ENCODE assay signal across 18 cellular contexts in genomic region chr15:51780636-51781035, GRCh38. TPM values are rescaled to one million over a fixed set of nuclear protein-coding genes. Genes with fewer than 3 reads are reported as not detected.
DNase-seq lines count a peak whose midpoint lies in the region; ATAC-seq and TF ChIP-seq lines count a peak whose summit lies in the region.
"Had no signal": no experiment of that assay in that cellular context is flagged by ENCODE, and none has a peak within 500 bp of the region (broad histone marks: within the 10 kb centered on the region; RNA-seq: fewer than 3 reads in every experiment).

No MANE protein-coding gene starts in this region.

- H3K4me2 ChIP-seq in PC-3 (ENCODE audit: low read length) = no peak overlapping the region

- peak; percentile 46 for DNase-seq in ELR (ENCODE audit: low read depth)
- DNase-seq in PC-3 = peak; percentile 65
- peak; percentile 28 to 36 for DNase-seq in cardiac fibroblast (ENCODE audit: low read depth in 2 of 2)
- DNase-seq in fibroblast of villous mesenchyme (ENCODE audit: low read depth) = peak; percentile 18
- no peak for DNase-seq in stimulated activated CD4-positive, alpha-beta T cell treated with anti-CD3 and anti-CD28 coated beads, Interleukin-4, amount 100 ng/mL, for 24 hours
- DNase-seq in NCI-H446 (lab: John Stamatoyannopoulos, UW) = no peak
- DNase-seq: C1 segment of cervical spinal cord, HCEC 1CT, MV-4-11, NCI-H1436, NCI-H2029, NCI-H2171, NCI-H510A treated with DMSO at 0.1 percent for 48 hours, NCI-H82, Right ventricle myocardium superior had no signal

- CTCF ChIA-PET in PC-3 (lab: Charles Lee) = interaction anchor here (0.7 kb wide), 1 partner anchor 32 kb away, joined by 3 read pairs; no protein-coding TSS in a partner anchor

- H3K9me3 ChIP-seq in PC-3 (ENCODE audit: low read length) = no peaks in the 10 kb centered on the region

- no peak overlapping the region for H2AFZ ChIP-seq in PC-3 (ENCODE audit: low read length)

- TF ChIP-seq CTCF in PC-3 (conservative IDR thresholded peaks at IDR 0.05; ENCODE audit: low read depth, low read length) (no peak), cardiac fibroblast (IDR thresholded peaks at IDR 0.05; ENCODE audit: low read depth, low read length) (no peak), fibroblast of villous mesenchyme (IDR thresholded peaks at IDR 0.05; ENCODE audit: insufficient read depth, low read depth, low read length) (no peak)

- intact Hi-C loops in PC-3 (cut with micrococcal nuclease) = loop anchor here (5.0 kb wide), 1 partner anchor 127 kb away; no protein-coding TSS in a partner anchor

- no peaks in the 10 kb centered on the region for H3K9me2 ChIP-seq in PC-3 (replicated peaks; ENCODE audit: low read length)

- H3K27me3 ChIP-seq in PC-3 (ENCODE audit: low read length) = no peaks in the 10 kb centered on the region

- peaks cover 12% of the 10 kb centered on the region for H3K4me1 ChIP-seq in PC-3 (ENCODE audit: insufficient read depth, low read length)

- no peaks in the 10 kb centered on the region for H3K36me3 ChIP-seq in PC-3 (ENCODE audit: low read depth, low read length)

- H3K4me3 ChIP-seq in PC-3 (ENCODE audit: low read length) (no peak overlapping the region), cardiac fibroblast (replicated peaks in 1 of 2; ENCODE audit: low read depth in 2 of 2, low read length in 2 of 2) (no peak overlapping the region), fibroblast of villous mesenchyme (ENCODE audit: low read depth, low read length) (no peak overlapping the region)
- H3K4me3 ChIP-seq: SK-N-MC had no signal

- H3K9ac ChIP-seq in PC-3 (ENCODE audit: low read length) = no peak overlapping the region

- no peak overlapping the region for H3K27ac ChIP-seq in PC-3 (ENCODE audit: low read length)
- H3K27ac ChIP-seq: SK-N-MC had no signal

- no peaks in the 10 kb centered on the region for H4K20me1 ChIP-seq in PC-3 (ENCODE audit: low read length)

- ATAC-seq in PC-3 (peak; percentile 84), GM19463 (IDR thresholded peaks at IDR 0.05; ENCODE audit: unreplicated experiment) (no peak), HG03025 (IDR thresholded peaks at IDR 0.05; ENCODE audit: low FRiP score, unreplicated experiment) (no peak)

- no peaks in the 10 kb centered on the region for H3F3A ChIP-seq in PC-3 (ENCODE audit: low read length, unreplicated experiment)

- no TSS peak for BruUV-seq in PC-3 (replicated peaks; lab: Mats Ljungman, UMichigan)

- POLR2A ChIA-PET in PC-3 (lab: Charles Lee; ENCODE audit: unreplicated experiment) = no interaction called here

- no peaks in the 10 kb centered on the region for H3K79me2 ChIP-seq in PC-3 (ENCODE audit: low read length)

RNA-seq across cellular contexts. Expression of gene TMOD2, which starts 29.2 kb away (rescaled TPM):
- 0.95 and 1.4 TPM in 2 replicates for total RNA-seq in PC-3 (2014; rRNA removed)
- total RNA-seq in fibroblast of villous mesenchyme = 5.2 and 7.3 TPM in 2 replicates

RNA-seq across cellular contexts. Expression of gene LYSMD2, which starts 43.2 kb away (rescaled TPM):
- total RNA-seq in PC-3 (2014; rRNA removed) = 5.2 and 6.0 TPM in 2 replicates
- 5.2 and 10.8 TPM in 2 replicates for total RNA-seq in fibroblast of villous mesenchyme

RNA-seq across cellular contexts. Expression of gene TMOD3, which starts 48.8 kb away (rescaled TPM):
- total RNA-seq in PC-3 (2014; rRNA removed) = 35.5 and 43.9 TPM in 2 replicates
- 56.0 and 100 TPM in 2 replicates for total RNA-seq in fibroblast of villous mesenchyme

Comparison
In these comparisons a context has a peak if more than half of its experiments do, and no peak if none do; other contexts are left out.
1. DNase-seq: peak in ELR (single experiment), PC-3 (single experiment), cardiac fibroblast (2 of 2) and fibroblast of villous mesenchyme (single experiment); none in stimulated activated CD4-positive, alpha-beta T cell treated with anti-CD3 and anti-CD28 coated beads, Interleukin-4, amount 100 ng/mL, for 24 hours (single experiment) and NCI-H446 (0 of 2).